8 cellular contexts compared by ENCODE assay signal in the genomic region with DNA sequence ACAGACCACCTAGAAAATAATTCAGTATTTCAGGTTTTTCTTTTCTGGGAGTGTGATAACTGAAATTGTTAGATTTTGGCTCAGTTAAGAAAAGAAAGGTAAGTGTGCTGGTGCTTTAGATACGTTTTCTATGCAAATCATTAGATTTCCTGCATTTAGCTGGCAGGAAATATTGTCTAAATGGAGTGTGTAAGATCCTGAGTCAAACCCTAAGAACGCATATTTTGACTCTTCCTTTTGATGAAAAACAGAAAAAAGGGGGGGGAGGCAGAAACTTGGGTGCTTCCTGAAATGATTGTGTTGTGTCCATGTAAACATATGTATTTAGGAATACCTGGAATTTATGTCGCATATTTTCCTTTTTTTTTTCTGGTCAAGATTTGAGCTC. TPM values are rescaled to one million over a fixed set of nuclear protein-coding genes. Genes with fewer than 3 reads are reported as not detected.
DNase-seq lines count a peak whose midpoint lies in the region; ATAC-seq and TF ChIP-seq lines count a peak whose summit lies in the region.

No MANE protein-coding gene starts in this region.

- peaks cover 50% of the 10 kb centered on the region for H3K79me2 ChIP-seq in Loucy (ENCODE audit: insufficient read depth, low read length)

- peaks cover 54% of the 10 kb centered on the region for H3K27me3 ChIP-seq in BLaER1
- no peaks in the 10 kb centered on the region for H3K27me3 ChIP-seq in Loucy (ENCODE audit: insufficient read depth, low read length, poor library complexity, severe bottlenecking)
- H3K27me3 ChIP-seq in colonic mucosa, result no peaks in the 10 kb centered on the region
- H3K27me3 ChIP-seq in naive thymus-derived CD4-positive, alpha-beta T cell (ENCODE audit: control insufficient read depth in 2 of 2, insufficient read depth in 2 of 2, low read length in 2 of 2), result no peaks in the 10 kb centered on the region

- H3K9me2 ChIP-seq in Loucy (replicated peaks; ENCODE audit: low read depth, low read length), result no peaks in the 10 kb centered on the region

- H3K27ac Mint-ChIP-seq in naive thymus-derived CD4-positive, alpha-beta T cell, result peak overlapping the region; percentile 90 to 97 (median 92)

- DNase-seq in colonic mucosa, result no peak
- peak in 3 of 9 donors; percentile 5 to 18 (median 17) for DNase-seq in naive thymus-derived CD4-positive, alpha-beta T cell
- no peak for DNase-seq in CD1c-positive myeloid dendritic cell (ENCODE audit: extremely low spot score)
- DNase-seq in NCI-H1436 (lab: John Stamatoyannopoulos, UW), result no peak
- DNase-seq in T1000 (lab: John Stamatoyannopoulos, UW), result no peak

- H3K9me3 ChIP-seq in BLaER1 (no peaks in the 10 kb centered on the region), Loucy (ENCODE audit: insufficient read depth, low read depth, low read length) (no peaks in the 10 kb centered on the region), colonic mucosa (no peaks in the 10 kb centered on the region)
- H3K9me3 ChIP-seq in naive thymus-derived CD4-positive, alpha-beta T cell (ENCODE audit: control insufficient read depth in 2 of 3, low read length in 3 of 3), result no peaks in the 10 kb centered on the region

- peaks cover 29% of the 10 kb centered on the region for H3K4me1 ChIP-seq in BLaER1
- peaks cover 51% of the 10 kb centered on the region for H3K4me1 ChIP-seq in Loucy (ENCODE audit: insufficient read depth, low read length, poor library complexity, severe bottlenecking)
- no peaks in the 10 kb centered on the region for H3K4me1 ChIP-seq in colonic mucosa
- H3K4me1 ChIP-seq in naive thymus-derived CD4-positive, alpha-beta T cell (ENCODE audit: control insufficient read depth in 2 of 2, insufficient read depth in 2 of 2, low read length in 2 of 2), result peaks cover 30 to 46% of the 10 kb centered on the region in 2 donors

- peaks cover 48 to 61% (median 54%) of the 10 kb centered on the region in 7 donors for H3K4me1 Mint-ChIP-seq in naive thymus-derived CD4-positive, alpha-beta T cell

- H3K4me3 Mint-ChIP-seq in naive thymus-derived CD4-positive, alpha-beta T cell, result peak overlapping the region; percentile 93 to 98 (median 96)

- H3K4me2 ChIP-seq in BLaER1, result peak overlapping the region; percentile 97
- peak overlapping the region; percentile 96 for H3K4me2 ChIP-seq in Loucy (ENCODE audit: low read depth, low read length, poor library complexity, severe bottlenecking)

- no peaks in the 10 kb centered on the region for H3K27me3 Mint-ChIP-seq in naive thymus-derived CD4-positive, alpha-beta T cell

- H3K9ac ChIP-seq in BLaER1 (no peak overlapping the region), Loucy (ENCODE audit: low read depth, low read length, poor library complexity, severe bottlenecking) (peak overlapping the region; percentile 77), colonic mucosa (ENCODE audit: low read depth in 2 of 2, low read length in 2 of 2) (peak overlapping the region; percentile 38 to 68)

- CTCF ChIA-PET in naive thymus-derived CD4-positive, alpha-beta T cell (lab: Charles Lee), result interaction anchor here (0.6 to 2.7 kb wide), 9 partner anchors 10 to 332 kb away, joined by 3 to 11 read pairs (median 4); no protein-coding TSS in a partner anchor

- peaks cover 0 to 4% (median 0%) of the 10 kb centered on the region in 5 donors for H3K36me3 Mint-ChIP-seq in naive thymus-derived CD4-positive, alpha-beta T cell

- H3K9me3 Mint-ChIP-seq in naive thymus-derived CD4-positive, alpha-beta T cell, result no peaks in the 10 kb centered on the region

- peak overlapping the region; percentile 80; the same call in 1 of the 2 replicates for H3K4me3 ChIP-seq in BLaER1
- peak overlapping the region; percentile 83 for H3K4me3 ChIP-seq in Loucy (ENCODE audit: low read length, poor library complexity, severe bottlenecking)
- H3K4me3 ChIP-seq in colonic mucosa, result peak overlapping the region; percentile 58
- H3K4me3 ChIP-seq in naive thymus-derived CD4-positive, alpha-beta T cell (ENCODE audit: low read length), result peak overlapping the region; percentile 75

- intact Hi-C loops in colonic mucosa (cut with DNase I), result no loop called here
- intact Hi-C loops in naive thymus-derived CD4-positive, alpha-beta T cell (cut with micrococcal nuclease), result loop anchor here (1.0 to 10.0 kb wide), 8 partner anchors 26 to 649 kb away; partner anchors contain the start of genes CACUL1 (in 1 of the 2), DENND10 (in 1 of the 2) and INPP5F (in 1 of the 2)

- H3K27ac ChIP-seq in BLaER1 (no peak overlapping the region), colonic mucosa (peak overlapping the region; percentile 94)
- peak overlapping the region; percentile 79 for H3K27ac ChIP-seq in naive thymus-derived CD4-positive, alpha-beta T cell (ENCODE audit: low read depth, low read length)

- no peak for TF ChIP-seq CTCF in Loucy (conservative IDR thresholded peaks at IDR 0.05; ENCODE audit: low read length)
- no peak for TF ChIP-seq CTCF in colonic mucosa (IDR thresholded peaks at IDR 0.05)

- POLR2A ChIA-PET in naive thymus-derived CD4-positive, alpha-beta T cell (lab: Charles Lee), result interaction anchor here (0.6 to 7.3 kb wide), 13 partner anchors 9 to 333 kb away, joined by 3 to 65 read pairs (median 3); partner anchors contain the start of genes PRDX3 and RGS10

- H3K36me3 ChIP-seq in BLaER1 (no peaks in the 10 kb centered on the region), Loucy (ENCODE audit: insufficient read depth, low read length) (no peaks in the 10 kb centered on the region), colonic mucosa (no peaks in the 10 kb centered on the region)
- no peaks in the 10 kb centered on the region for H3K36me3 ChIP-seq in naive thymus-derived CD4-positive, alpha-beta T cell (ENCODE audit: control insufficient read depth in 2 of 3, insufficient read depth in 3 of 3, low read length in 3 of 3)

- H4K20me1 ChIP-seq in BLaER1 (peaks cover 23% of the 10 kb centered on the region), Loucy (ENCODE audit: insufficient read depth, low read length, poor library complexity, severe bottlenecking) (no peaks in the 10 kb centered on the region)

- H3F3A ChIP-seq in Loucy (ENCODE audit: low read depth), result peaks cover 19% of the 10 kb centered on the region

- H2AFZ ChIP-seq in Loucy (ENCODE audit: low read length), result no peak overlapping the region; the same call in 1 of the 2 replicates

- no peak for ATAC-seq in naive thymus-derived CD4-positive, alpha-beta T cell
- ATAC-seq in HG02840 (IDR thresholded peaks at IDR 0.05; ENCODE audit: low FRiP score, unreplicated experiment), result no peak

RNA-seq across cellular contexts. Expression of gene GRK5, which starts 1.2 kb away (rescaled TPM):
- 10 to 100 TPM in 1 of 2 donors, 1 to 10 TPM in 1; 4.6 to 12.7 TPM for total RNA-seq in colonic mucosa
- 10 to 100 TPM; 20.3 to 45.2 (median 34.2) TPM for total RNA-seq in naive thymus-derived CD4-positive, alpha-beta T cell
- 10 to 100 TPM; 16.4 to 30.3 TPM for polyA plus RNA-seq in naive thymus-derived CD4-positive, alpha-beta T cell

RNA-seq across cellular contexts. Expression of gene PRDX3, which starts 29.9 kb away (rescaled TPM):
- total RNA-seq in colonic mucosa, result 100 to 1,000 TPM; 147 to 156 TPM
- total RNA-seq in naive thymus-derived CD4-positive, alpha-beta T cell, result 100 to 1,000 TPM in 1 of 5 experiments, 10 to 100 TPM in 4; 11.7 to 120 (median 35.4) TPM
- 10 to 100 TPM; 70.7 to 87.5 TPM for polyA plus RNA-seq in naive thymus-derived CD4-positive, alpha-beta T cell

RNA-seq across cellular contexts. Expression of gene SFXN4, which starts 43.0 kb away (rescaled TPM):
- 10 to 100 TPM; 29.4 to 37.2 TPM for total RNA-seq in colonic mucosa
- 10 to 100 TPM; 11.8 to 28.1 (median 23.1) TPM for total RNA-seq in naive thymus-derived CD4-positive, alpha-beta T cell
- 10 to 100 TPM; 19.1 to 27.1 TPM for polyA plus RNA-seq in naive thymus-derived CD4-positive, alpha-beta T cell
